ENCODE assay signal across 1 cellular context in the genomic region with DNA sequence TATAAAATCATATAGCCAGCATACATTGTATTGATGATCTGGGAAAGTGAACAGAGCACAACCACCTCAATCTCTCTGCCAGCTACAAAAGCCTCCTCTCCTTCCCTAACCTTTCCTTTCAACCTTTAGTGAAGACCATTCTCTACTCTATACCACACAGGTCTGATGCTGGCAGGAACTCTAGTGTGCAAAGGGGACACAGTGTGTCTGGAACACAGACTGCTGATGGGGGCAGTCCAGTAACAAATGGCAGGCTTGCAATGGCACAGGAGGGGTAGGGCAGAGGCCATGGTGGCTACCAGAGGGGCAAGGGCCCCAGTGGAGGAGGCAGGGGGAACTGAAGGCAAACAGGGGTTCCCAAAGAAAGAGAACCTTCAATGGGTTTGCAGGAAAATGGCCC.
TF ChIP-seq lines count a peak whose summit lies in the region.

No MANE protein-coding gene starts in this region.

TF ChIP-seq in H1, 55 proteins besides CTCF, POLR2A, EP300 and RAD21:
- TF ChIP-seq RFX5 (IDR thresholded peaks at IDR 0.05; ENCODE audit: borderline replicate concordance, low read depth, low read length) (no peak), TBP (IDR thresholded peaks at IDR 0.05; ENCODE audit: low read depth, low read length) (no peak), CHD7 (IDR thresholded peaks at IDR 0.05; ENCODE audit: insufficient replicate concordance, low read length) (no peak), NANOG (IDR thresholded peaks at IDR 0.05; ENCODE audit: insufficient read depth, low read depth, low read length, poor library complexity, severe bottlenecking) (no peak), JUN (IDR thresholded peaks at IDR 0.05; ENCODE audit: low read depth, low read length) (no peak), TEAD4 (IDR thresholded peaks at IDR 0.05; ENCODE audit: low read depth, low read length) (no peak), HDAC6 (IDR thresholded peaks at IDR 0.05; ENCODE audit: low read depth, low read length) (no peak), CHD1 (IDR thresholded peaks at IDR 0.05; ENCODE audit: low read depth, low read length) (no peak), CBX8 (IDR thresholded peaks at IDR 0.05; ENCODE audit: borderline replicate concordance, low read depth, low read length) (no peak), CBX5 (IDR thresholded peaks at IDR 0.05; ENCODE audit: low read depth, low read length) (no peak)
- TF ChIP-seq, protein P1, sequence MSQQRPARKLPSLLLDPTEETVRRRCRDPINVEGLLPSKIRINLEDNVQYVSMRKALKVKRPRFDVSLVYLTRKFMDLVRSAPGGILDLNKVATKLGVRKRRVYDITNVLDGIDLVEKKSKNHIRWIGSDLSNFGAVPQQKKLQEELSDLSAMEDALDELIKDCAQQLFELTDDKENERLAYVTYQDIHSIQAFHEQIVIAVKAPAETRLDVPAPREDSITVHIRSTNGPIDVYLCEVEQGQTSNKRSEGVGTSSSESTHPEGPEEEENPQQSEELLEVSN (IDR thresholded peaks at IDR 0.05), result no peak
- TF ChIP-seq, protein P2, sequence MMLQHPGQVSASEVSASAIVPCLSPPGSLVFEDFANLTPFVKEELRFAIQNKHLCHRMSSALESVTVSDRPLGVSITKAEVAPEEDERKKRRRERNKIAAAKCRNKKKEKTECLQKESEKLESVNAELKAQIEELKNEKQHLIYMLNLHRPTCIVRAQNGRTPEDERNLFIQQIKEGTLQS (IDR thresholded peaks at IDR 0.05; ENCODE audit: insufficient read depth, low read depth, low read length), result no peak
- TF ChIP-seq, protein P3, sequence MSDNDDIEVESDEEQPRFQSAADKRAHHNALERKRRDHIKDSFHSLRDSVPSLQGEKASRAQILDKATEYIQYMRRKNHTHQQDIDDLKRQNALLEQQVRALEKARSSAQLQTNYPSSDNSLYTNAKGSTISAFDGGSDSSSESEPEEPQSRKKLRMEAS (IDR thresholded peaks at IDR 0.05), result no peak
